Comparison of ENCODE assay signal across 10 cellular contexts in the genomic region with DNA sequence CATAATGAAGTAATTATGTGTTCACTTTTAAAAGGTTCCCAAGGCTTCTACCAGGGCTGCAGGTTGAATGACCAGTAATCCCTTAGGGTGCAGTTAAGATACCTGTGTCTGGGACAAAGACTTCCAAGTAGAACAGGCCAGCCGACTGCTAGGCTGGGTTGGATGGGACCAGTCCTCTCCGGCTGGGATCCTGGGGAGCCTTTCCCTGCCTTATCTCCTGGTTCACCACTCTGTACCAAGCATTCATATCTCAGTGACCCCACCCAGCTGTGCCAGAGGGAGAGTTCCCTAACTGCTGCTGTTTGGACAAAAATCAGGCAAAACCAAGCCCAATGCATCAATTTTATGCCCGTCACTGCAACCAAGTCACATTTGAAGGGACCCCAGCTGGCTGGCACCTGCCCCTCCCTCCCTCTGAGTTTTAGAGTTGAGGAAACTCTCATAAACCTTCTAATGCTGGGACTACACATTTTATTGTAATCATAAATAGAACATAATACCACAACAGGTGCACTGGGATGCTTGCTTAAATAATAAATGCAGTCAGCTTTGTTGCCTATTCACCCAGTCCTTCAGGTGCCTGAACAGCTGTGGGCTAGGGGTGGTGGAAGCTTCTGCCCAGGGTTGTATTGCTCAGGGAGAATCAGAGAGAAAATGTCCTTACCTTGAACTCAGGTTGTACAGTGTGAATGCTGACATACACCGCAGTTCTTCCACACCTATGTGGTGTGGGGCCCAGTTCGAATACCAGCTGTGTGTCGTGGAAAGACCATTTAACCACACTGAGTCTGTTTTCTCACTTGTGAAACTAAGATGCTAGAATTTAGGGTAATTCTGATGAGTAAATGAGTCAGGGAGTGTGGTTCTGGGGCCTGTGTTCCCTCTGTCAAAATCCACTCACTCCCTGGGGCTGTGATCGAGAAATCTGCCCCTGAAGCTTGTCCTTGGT.
DNase-seq lines count a peak whose midpoint lies in the region; ATAC-seq and FAIRE-seq lines count a peak whose summit lies in the region.
"Had no signal": no experiment of that assay in that cellular context is flagged by ENCODE, and none has a peak within 500 bp of the region (broad histone marks: within the 10 kb centered on the region; RNA-seq: fewer than 3 reads in every experiment).

No MANE protein-coding gene starts in this region.

- FAIRE-seq in GM18507 (lab: Jason Lieb, UNC): peak; percentile 42

- H3K27ac ChIP-seq in mucosa of rectum (ENCODE audit: low read depth in 2 of 2, low read length in 2 of 2): peak overlapping the region; percentile 81 to 97

- no peaks in the 10 kb centered on the region for H3K27me3 ChIP-seq in mucosa of rectum (ENCODE audit: control insufficient read depth in 2 of 2, insufficient read depth in 2 of 2, low read length in 2 of 2)

- DNase-seq in GM18507 (ENCODE audit: extremely low spot score, insufficient read length, low read depth) (no peak), NCI-H2107 (lab: John Stamatoyannopoulos, UW) (peak; percentile 51), SK-N-DZ (ENCODE audit: low spot score) (no peak), cerebellar nuclear complex (lab: John Stamatoyannopoulos, UW) (no peak)
- DNase-seq: DMS79 treated with DMSO at 0.1 percent for 48 hours, foreskin melanocyte, substantia nigra had no signal

- no peak overlapping the region for H3K4me3 ChIP-seq in mucosa of rectum (ENCODE audit: low read length in 2 of 2)

- no peaks in the 10 kb centered on the region for H3K36me3 ChIP-seq in mucosa of rectum (ENCODE audit: control insufficient read depth in 2 of 2, insufficient read depth in 2 of 2, low read length in 2 of 2)

- peak overlapping the region in 1 of 2 donors; percentile 67 for H3K9ac ChIP-seq in mucosa of rectum (ENCODE audit: low read depth in 1 of 2, low read length in 2 of 2)

- ATAC-seq in GM19463 (IDR thresholded peaks at IDR 0.05; ENCODE audit: unreplicated experiment): peak; percentile 87
- no peak for ATAC-seq in HG03378 (IDR thresholded peaks at IDR 0.05; ENCODE audit: unreplicated experiment)

- H3K9me3 ChIP-seq in mucosa of rectum (ENCODE audit: control insufficient read depth in 2 of 2, low read length in 2 of 2): no peaks in the 10 kb centered on the region

- peaks cover 42 to 49% of the 10 kb centered on the region in 2 donors for H3K4me1 ChIP-seq in mucosa of rectum (ENCODE audit: control insufficient read depth in 2 of 2, insufficient read depth in 2 of 2, low read length in 2 of 2)
